In the genomic region with DNA sequence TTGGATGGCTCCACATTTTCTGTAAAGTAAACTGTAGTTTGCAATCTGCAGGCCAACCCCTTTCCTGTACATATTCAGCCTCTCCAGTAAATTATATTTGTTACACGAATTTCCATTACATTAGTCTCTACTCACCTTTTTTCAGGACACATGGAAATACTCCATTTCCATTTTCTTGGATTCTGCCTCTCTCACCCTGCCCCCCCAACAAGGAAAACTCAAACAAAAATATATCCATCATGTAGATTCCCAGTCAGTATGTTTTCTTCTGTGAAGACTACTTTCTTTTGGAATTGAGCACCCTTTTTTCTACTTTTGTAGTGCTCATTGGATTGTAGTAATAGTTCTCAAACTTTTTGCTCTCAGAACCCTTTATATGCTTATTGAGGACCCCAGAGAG, we compare ENCODE assay signal across 10 cellular contexts. TPM values are rescaled to one million over a fixed set of nuclear protein-coding genes. Genes with fewer than 3 reads are reported as not detected.
DNase-seq lines count a peak whose midpoint lies in the region; ATAC-seq lines count a peak whose summit lies in the region.
"Had no signal": no experiment of that assay in that cellular context is flagged by ENCODE, and none has a peak within 500 bp of the region (broad histone marks: within the 10 kb centered on the region; RNA-seq: fewer than 3 reads in every experiment).

No MANE protein-coding gene starts in this region.

- no peak overlapping the region for H3K27ac ChIP-seq in iPS-20b (ENCODE audit: low read length)

- no peak for ATAC-seq in activated T-helper 17 cell treated with anti-CD3 and anti-CD28 coated beads, Interleukin-2, amount 50 U/mL, for 72 hours (replicated peaks)
- ATAC-seq in stimulated activated naive CD8-positive, alpha-beta T cell treated with anti-CD3 and anti-CD28 coated beads, Interleukin-15, amount 100 ng/mL, for 72 hours = no peak
- ATAC-seq in GM21786 (IDR thresholded peaks at IDR 0.05; ENCODE audit: unreplicated experiment) = no peak

- H3K9me3 ChIP-seq in iPS-20b (ENCODE audit: insufficient read depth, low read depth, low read length) = no peaks in the 10 kb centered on the region

- no peaks in the 10 kb centered on the region for H3K36me3 ChIP-seq in iPS-20b (ENCODE audit: insufficient read depth, low read depth, low read length)

- H3K4me1 ChIP-seq in iPS-20b (ENCODE audit: insufficient read depth, low read length) = no peaks in the 10 kb centered on the region

- DNase-seq in activated CD4-positive, alpha-beta T cell treated with anti-CD3 and anti-CD28 coated beads, Interleukin-2, amount 10 ng/mL, durations not matched to agents 7 days and 5 days = no peak
- DNase-seq in activated CD4-positive, alpha-beta T cell treated with anti-CD3 and anti-CD28 coated beads for 4 hours = no peak
- DNase-seq in stimulated activated naive CD8-positive, alpha-beta T cell treated with anti-CD3 and anti-CD28 coated beads, Interleukin-15, amount 100 ng/mL, for 72 hours = no peak
- DNase-seq in NCI-H1436 (lab: John Stamatoyannopoulos, UW) = no peak
- DNase-seq in NCI-H128 (lab: John Stamatoyannopoulos, UW; ENCODE audit: unreplicated experiment) = no peak
- DNase-seq: activated CD4-positive, CD25-positive, alpha-beta regulatory T cell treated with anti-CD3 and anti-CD28 coated beads, Interleukin-2, amount 50 U/mL, for 72 hours; KBM-7 had no signal

- peaks cover 13% of the 10 kb centered on the region for H3K36me3 Mint-ChIP-seq in activated CD4-positive, alpha-beta T cell treated with anti-CD3 and anti-CD28 coated beads, Interleukin-2, amount 10 ng/mL, durations not matched to agents 7 days and 5 days (ENCODE audit: low read depth)
- H3K36me3 Mint-ChIP-seq in activated T-helper 17 cell treated with anti-CD3 and anti-CD28 coated beads, Interleukin-2, amount 50 U/mL, for 72 hours (ENCODE audit: low read depth) = peaks cover 20% of the 10 kb centered on the region

- H3K4me3 ChIP-seq in iPS-20b (ENCODE audit: low read length) = peak overlapping the region; percentile 88

- CTCF ChIA-PET in activated CD4-positive, alpha-beta T cell treated with anti-CD3 and anti-CD28 coated beads, Interleukin-2, amount 10 ng/mL, durations not matched to agents 7 days and 5 days (lab: Charles Lee) = no interaction called here

- H3K27ac Mint-ChIP-seq in activated CD4-positive, alpha-beta T cell treated with anti-CD3 and anti-CD28 coated beads, Interleukin-2, amount 10 ng/mL, durations not matched to agents 7 days and 5 days = no peak overlapping the region
- no peak overlapping the region for H3K27ac Mint-ChIP-seq in activated T-helper 17 cell treated with anti-CD3 and anti-CD28 coated beads, Interleukin-2, amount 50 U/mL, for 72 hours
- peak overlapping the region in 1 of 2 donors; percentile 47 for H3K27ac Mint-ChIP-seq in stimulated activated naive CD8-positive, alpha-beta T cell treated with anti-CD3 and anti-CD28 coated beads, Interleukin-15, amount 100 ng/mL, for 72 hours

- H3K9me3 Mint-ChIP-seq in activated CD4-positive, alpha-beta T cell treated with anti-CD3 and anti-CD28 coated beads, Interleukin-2, amount 10 ng/mL, durations not matched to agents 7 days and 5 days = no peaks in the 10 kb centered on the region
- H3K9me3 Mint-ChIP-seq in activated T-helper 17 cell treated with anti-CD3 and anti-CD28 coated beads, Interleukin-2, amount 50 U/mL, for 72 hours = no peaks in the 10 kb centered on the region
- no peaks in the 10 kb centered on the region for H3K9me3 Mint-ChIP-seq in stimulated activated naive CD8-positive, alpha-beta T cell treated with anti-CD3 and anti-CD28 coated beads, Interleukin-15, amount 100 ng/mL, for 72 hours

- peak overlapping the region; percentile 81; the same call in 1 of the 2 replicates for H3K9ac ChIP-seq in iPS-20b (ENCODE audit: low read depth, low read length)

- H3K27me3 Mint-ChIP-seq in activated CD4-positive, alpha-beta T cell treated with anti-CD3 and anti-CD28 coated beads, Interleukin-2, amount 10 ng/mL, durations not matched to agents 7 days and 5 days = no peaks in the 10 kb centered on the region
- no peaks in the 10 kb centered on the region for H3K27me3 Mint-ChIP-seq in activated T-helper 17 cell treated with anti-CD3 and anti-CD28 coated beads, Interleukin-2, amount 50 U/mL, for 72 hours
- peaks cover 6% of the 10 kb centered on the region for H3K27me3 Mint-ChIP-seq in stimulated activated naive CD8-positive, alpha-beta T cell treated with anti-CD3 and anti-CD28 coated beads, Interleukin-15, amount 100 ng/mL, for 72 hours

- peak overlapping the region; percentile 89 for H3K4me3 Mint-ChIP-seq in activated CD4-positive, alpha-beta T cell treated with anti-CD3 and anti-CD28 coated beads, Interleukin-2, amount 10 ng/mL, durations not matched to agents 7 days and 5 days
- H3K4me3 Mint-ChIP-seq in activated T-helper 17 cell treated with anti-CD3 and anti-CD28 coated beads, Interleukin-2, amount 50 U/mL, for 72 hours = peak overlapping the region; percentile 86
- H3K4me3 Mint-ChIP-seq in stimulated activated naive CD8-positive, alpha-beta T cell treated with anti-CD3 and anti-CD28 coated beads, Interleukin-15, amount 100 ng/mL, for 72 hours = peak overlapping the region; percentile 67 to 90

- H3K4me1 Mint-ChIP-seq in activated CD4-positive, alpha-beta T cell treated with anti-CD3 and anti-CD28 coated beads, Interleukin-2, amount 10 ng/mL, durations not matched to agents 7 days and 5 days = peaks cover 45% of the 10 kb centered on the region
- peaks cover 23% of the 10 kb centered on the region for H3K4me1 Mint-ChIP-seq in activated T-helper 17 cell treated with anti-CD3 and anti-CD28 coated beads, Interleukin-2, amount 50 U/mL, for 72 hours
- H3K4me1 Mint-ChIP-seq in stimulated activated naive CD8-positive, alpha-beta T cell treated with anti-CD3 and anti-CD28 coated beads, Interleukin-15, amount 100 ng/mL, for 72 hours = peaks cover 50% of the 10 kb centered on the region

- no peaks in the 10 kb centered on the region for H3K27me3 ChIP-seq in iPS-20b (ENCODE audit: insufficient read depth, low read length)

- POLR2A ChIA-PET in activated CD4-positive, alpha-beta T cell treated with anti-CD3 and anti-CD28 coated beads, Interleukin-2, amount 10 ng/mL, durations not matched to agents 7 days and 5 days (lab: Charles Lee) = no interaction called here

RNA-seq across cellular contexts. Expression of a gene that starts 2.9 kb away (rescaled TPM):
- 10 to 100 TPM; 19.3 to 22.4 TPM for total RNA-seq in activated CD4-positive, alpha-beta T cell treated with anti-CD3 and anti-CD28 coated beads, Interleukin-2, amount 10 ng/mL, durations not matched to agents 7 days and 5 days
- 10 to 100 TPM; 10.8 to 17.1 TPM for total RNA-seq in activated T-helper 17 cell treated with anti-CD3 and anti-CD28 coated beads, Interleukin-2, amount 50 U/mL, for 72 hours
